ENCODE assay signal across 8 cellular contexts in genomic region chr12:121992059-121992879, GRCh38. TPM values are rescaled to one million over a fixed set of nuclear protein-coding genes. Genes with fewer than 3 reads are reported as not detected.
DNase-seq lines count a peak whose midpoint lies in the region; ATAC-seq and TF ChIP-seq lines count a peak whose summit lies in the region.

No MANE protein-coding gene starts in this region.

- H3K9ac ChIP-seq in GM23248: 0 out of 2 replicates have a peak overlapping the region, but pooled peaks have one; percentile 3

- POLR2A ChIA-PET in GM10248 (lab: Yijun Ruan, JAX): interaction anchor here (0.5 to 2.0 kb wide), 3 partner anchors 11 to 40 kb away, joined by 3 to 12 read pairs (median 5); no protein-coding TSS in a partner anchor

- CTCF ChIA-PET in GM10248 (lab: Yijun Ruan, JAX): interaction anchor here (1.0 to 3.3 kb wide), 7 partner anchors 10 to 198 kb away, joined by 3 to 24 read pairs (median 8); partner anchors contain the start of genes BCL7A and CFAP251

- H4K20me1 ChIP-seq in GM23248 (ENCODE audit: insufficient read depth): no peaks in the 10 kb centered on the region

- H3K9me3 ChIP-seq in GM23248 (ENCODE audit: low read depth) (no peaks in the 10 kb centered on the region), heart right ventricle (no peaks in the 10 kb centered on the region), tibial artery (no peaks in the 10 kb centered on the region)

- H3K4me1 ChIP-seq in GM23248 (ENCODE audit: insufficient read depth): peaks cover 23% of the 10 kb centered on the region
- peaks cover 0 to 19% (median 0%) of the 10 kb centered on the region in 9 donors for H3K4me1 ChIP-seq in heart right ventricle
- peaks cover 0 to 12% (median 8%) of the 10 kb centered on the region in 4 donors for H3K4me1 ChIP-seq in tibial artery

- H2AFZ ChIP-seq in GM23248: peak overlapping the region; percentile 54; the same call in 1 of the 2 replicates

- intact Hi-C loops in heart right ventricle (cut with DNase I): no loop called here
- intact Hi-C loops in tibial artery (cut with DNase I; ENCODE audit: low total_unique reads): no loop called here

- DNase-seq in GM10248 (ENCODE audit: extremely low spot score) (peak; percentile 84), GM23248 (peak; percentile 98), NAMALWA (ENCODE audit: low spot score) (peak; percentile 80), heart right ventricle (no peak), tibial artery (no peak)
- peak; percentile 78 to 81 for DNase-seq in activated T-cell treated with anti-CD3 and anti-CD28 coated beads, Interleukin-2, amount 50 U/mL, for 48 hours
- DNase-seq in stimulated activated CD4-positive, alpha-beta T cell treated with anti-CD3 and anti-CD28 coated beads, TNF-alpha, amount 100 ng/mL, for 48 hours (ENCODE audit: low read depth in 3 of 3): peak; percentile 33 to 64 (median 47)

- H3K4me3 ChIP-seq in GM23248 (peak overlapping the region; percentile 31; the same call in 1 of the 2 replicates), heart right ventricle (no peak overlapping the region), tibial artery (no peak overlapping the region)

- H3K36me3 ChIP-seq in GM23248 (ENCODE audit: low read depth): no peaks in the 10 kb centered on the region
- H3K36me3 ChIP-seq in heart right ventricle: no peaks in the 10 kb centered on the region
- H3K36me3 ChIP-seq in tibial artery: no peaks in the 10 kb centered on the region

- H3K27ac ChIP-seq in GM23248 (peak overlapping the region; percentile 73), heart right ventricle (peak overlapping the region in 7 of 10 donors; percentile 6 to 83 (median 56)), tibial artery (no peak overlapping the region)

- no peak for TF ChIP-seq CTCF in GM10248 (IDR thresholded peaks at IDR 0.05; ENCODE audit: control extremely low read depth, extremely low read depth, low read depth, missing control alignments)
- TF ChIP-seq CTCF in heart right ventricle (IDR thresholded peaks at IDR 0.05): no peak
- no peak for TF ChIP-seq CTCF in tibial artery (IDR thresholded peaks at IDR 0.05)

- H3K79me2 ChIP-seq in GM23248 (ENCODE audit: insufficient read depth): no peaks in the 10 kb centered on the region

- H3K27me3 ChIP-seq in GM23248 (replicated peaks; ENCODE audit: insufficient read depth) (no peaks in the 10 kb centered on the region), heart right ventricle (no peaks in the 10 kb centered on the region), tibial artery (no peaks in the 10 kb centered on the region)

- ATAC-seq in heart right ventricle (peak in 6 of 8 donors; percentile 39 to 93 (median 52)), GM21526 (IDR thresholded peaks at IDR 0.05; ENCODE audit: low FRiP score, unreplicated experiment) (no peak)

- 36 to 37% methylated on average over 21 of the region's 21 CpGs for WGBS in GM23248 (ENCODE audit: low coverage in 1 of 2, low lambda C conversion rate in 2 of 2, missing lambda C conversion rate in 2 of 2), 2 experiments
- WGBS in heart right ventricle, 2 donors: 53 to 57% methylated on average over 21 of the region's 21 CpGs

- H3F3A ChIP-seq in GM23248 (ENCODE audit: insufficient read depth): peaks cover 24% of the 10 kb centered on the region

- in situ Hi-C loops in GM23248 (cut with MboI): no loop called here

- no peaks in the 10 kb centered on the region for H3K9me2 ChIP-seq in GM23248 (ENCODE audit: insufficient read depth)

- peak overlapping the region; percentile 50 for H3K4me2 ChIP-seq in GM23248 (ENCODE audit: unreplicated experiment)

RNA-seq across cellular contexts. Expression of gene BCL7A, which starts 29.4 kb away (rescaled TPM):
- 3.4 and 4.2 TPM in 2 replicates for total RNA-seq in GM23248 (2014; rRNA removed; shearing (Covaris generic))
- polyA plus RNA-seq in GM23248 (2016; fragmentation: Nextera tagmentation; extraction: Ambion mirVana) (2.7 and 3.0 TPM in 2 replicates), heart right ventricle (1 to 10 TPM; 3.4 to 4.9 TPM)
- 10 to 100 TPM; 13.2 to 25.7 (median 16.2) TPM for total RNA-seq in heart right ventricle

Comparison
In these comparisons a context has a peak if more than half of its experiments do, and no peak if none do; other contexts are left out.
1. DNase-seq: peak in GM10248 (single experiment), GM23248 (single experiment), NAMALWA (single experiment), activated T-cell treated with anti-CD3 and anti-CD28 coated beads, Interleukin-2, amount 50 U/mL, for 48 hours (2 of 2) and stimulated activated CD4-positive, alpha-beta T cell treated with anti-CD3 and anti-CD28 coated beads, TNF-alpha, amount 100 ng/mL, for 48 hours (3 of 3); none in heart right ventricle (0 of 2) and tibial artery (0 of 2).
2. H3K27ac ChIP-seq: peak in GM23248 (single experiment) and heart right ventricle (7 of 10); none in tibial artery (0 of 2).